In the genomic region with DNA sequence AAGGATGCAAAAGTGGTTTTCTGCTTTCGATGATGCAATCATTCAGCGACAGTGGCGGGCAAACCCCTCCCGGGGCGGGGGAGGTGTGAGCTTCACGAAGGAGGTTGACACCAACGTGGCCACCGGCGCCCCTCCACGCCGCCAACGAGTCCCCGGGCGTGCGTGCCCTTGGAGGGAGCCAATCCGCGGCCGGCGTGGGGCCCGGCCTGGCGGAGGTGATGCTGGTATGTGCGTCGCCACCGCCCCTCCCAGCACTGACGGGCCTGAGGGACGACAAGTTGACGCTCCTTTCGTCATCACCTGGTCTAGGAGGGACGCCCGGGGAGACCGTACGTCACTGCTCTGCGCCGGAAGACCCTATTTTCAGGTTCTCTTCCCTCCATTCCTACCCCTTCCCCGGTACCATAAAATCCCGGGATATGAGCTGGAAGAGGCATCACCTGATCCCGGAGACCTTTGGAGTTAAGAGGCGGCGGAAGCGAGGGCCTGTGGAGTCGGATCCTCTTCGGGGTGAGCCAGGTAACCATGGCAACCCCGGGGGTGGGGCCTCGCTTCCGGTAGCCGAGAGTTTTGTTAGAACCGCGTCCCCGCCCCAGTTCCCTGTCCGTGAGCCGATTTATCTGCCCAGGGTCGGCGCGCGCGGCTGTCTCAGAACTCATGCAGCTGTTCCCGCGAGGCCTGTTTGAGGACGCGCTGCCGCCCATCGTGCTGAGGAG, we compare ENCODE assay signal across 1 cellular context.
TF ChIP-seq lines count a peak whose summit lies in the region.

A gene (minus strand): TSS at position 146 of the 716 bp plus-strand sequence. CDS start 463 bp downstream, outside the sequence.

TF ChIP-seq in H1, 55 proteins besides CTCF, POLR2A, EP300 and RAD21:
- TF ChIP-seq ZNF274 (IDR thresholded peaks at IDR 0.05; ENCODE audit: borderline replicate concordance, extremely low read depth, low read length) (no peak), POU5F1 (IDR thresholded peaks at IDR 0.05; ENCODE audit: low read depth, low read length) (no peak), KDM1A (IDR thresholded peaks at IDR 0.05; ENCODE audit: borderline replicate concordance, low read length) (no peak), RNF2 (IDR thresholded peaks at IDR 0.05; ENCODE audit: borderline replicate concordance, low read depth, low read length, missing control alignments, poor library complexity, severe bottlenecking) (no peak), JUN (IDR thresholded peaks at IDR 0.05; ENCODE audit: low read depth, low read length) (no peak), CBX5 (IDR thresholded peaks at IDR 0.05; ENCODE audit: low read depth, low read length) (no peak), JUND (IDR thresholded peaks at IDR 0.05; ENCODE audit: low read length) (no peak), SP2 (IDR thresholded peaks at IDR 0.05; ENCODE audit: low read length) (no peak), BCL11A (IDR thresholded peaks at IDR 0.05; ENCODE audit: low read depth in 2 of 2, low read length in 2 of 2) (no peak), HDAC6 (IDR thresholded peaks at IDR 0.05; ENCODE audit: low read depth, low read length) (no peak), TBP (IDR thresholded peaks at IDR 0.05; ENCODE audit: low read depth, low read length) (peak; percentile 57), CEBPB (IDR thresholded peaks at IDR 0.05; ENCODE audit: low read depth, low read length) (peak; percentile 95), TAF1 (IDR thresholded peaks at IDR 0.05; ENCODE audit: low read depth, low read length) (peak; percentile 44; the same call in 1 of the 2 replicates), HDAC2 (IDR thresholded peaks at IDR 0.05; ENCODE audit: borderline replicate concordance in 1 of 2, low read depth in 2 of 2, low read length in 2 of 2) (peak; percentile 60 to 85; a peak in 2 of 4 replicates), ASH2L (IDR thresholded peaks at IDR 0.05; ENCODE audit: low read length) (peak; percentile 100), TAF7 (optimal IDR thresholded peaks at IDR 0.05; ENCODE audit: borderline replicate concordance, low read depth, low read length) (peak; percentile 63), RXRA (IDR thresholded peaks at IDR 0.05; ENCODE audit: insufficient read depth, low read depth, low read length) (no peak), GTF2F1 (IDR thresholded peaks at IDR 0.05; ENCODE audit: borderline replicate concordance, low read depth, low read length) (peak; percentile 41; the same call in 1 of the 2 replicates), RBBP5 (IDR thresholded peaks at IDR 0.05; ENCODE audit: borderline replicate concordance, low read depth, low read length) (peak; percentile 100), SUZ12 (IDR thresholded peaks at IDR 0.05; ENCODE audit: low read length) (no peak), CHD2 (IDR thresholded peaks at IDR 0.05; ENCODE audit: low read length) (peak; percentile 25; the same call in 1 of the 2 replicates), POLR2AphosphoS5 (IDR thresholded peaks at IDR 0.05; ENCODE audit: low read depth, low read length) (peak; percentile 68; the same call in 1 of the 2 replicates), NANOG (IDR thresholded peaks at IDR 0.05; ENCODE audit: insufficient read depth, low read depth, low read length, poor library complexity, severe bottlenecking) (no peak), TCF12 (IDR thresholded peaks at IDR 0.05; ENCODE audit: low read depth, low read length) (no peak), SIRT6 (IDR thresholded peaks at IDR 0.05; ENCODE audit: low read length) (no peak), SAP30 (IDR thresholded peaks at IDR 0.05; ENCODE audit: insufficient read depth, insufficient replicate concordance, low read length) (peak; percentile 60), GABPA (IDR thresholded peaks at IDR 0.05; ENCODE audit: borderline replicate concordance, insufficient read depth, low read length) (peak; percentile 81), CREB1 (IDR thresholded peaks at IDR 0.05) (peak; percentile 96), SIX5 (IDR thresholded peaks at IDR 0.05; ENCODE audit: low read depth, low read length) (no peak), NRF1 (IDR thresholded peaks at IDR 0.05; ENCODE audit: low read depth, low read length) (no peak), PHF8 (conservative IDR thresholded peaks at IDR 0.05; ENCODE audit: low read depth, low read length) (peak; percentile 75), SRF (IDR thresholded peaks at IDR 0.05; ENCODE audit: low read depth, low read length) (peak; percentile 54), RFX5 (IDR thresholded peaks at IDR 0.05; ENCODE audit: borderline replicate concordance, low read depth, low read length) (no peak), KDM4A (IDR thresholded peaks at IDR 0.05; ENCODE audit: low read depth, low read length, severe bottlenecking) (peak; percentile 99), FOSL1 (IDR thresholded peaks at IDR 0.05; ENCODE audit: insufficient read depth, low read depth, low read length) (no peak), CBX8 (IDR thresholded peaks at IDR 0.05; ENCODE audit: borderline replicate concordance, low read depth, low read length) (no peak), SP4 (IDR thresholded peaks at IDR 0.05; ENCODE audit: low read length) (no peak), BACH1 (IDR thresholded peaks at IDR 0.05; ENCODE audit: low read length) (peak; percentile 77), SIN3A (conservative IDR thresholded peaks at IDR 0.05 in 1 of 2, IDR thresholded peaks at IDR 0.05 in 1 of 2; ENCODE audit: low read depth in 1 of 2, low read length in 2 of 2) (peak; percentile 80 to 86; a peak in 3 of 4 replicates), MAFK (IDR thresholded peaks at IDR 0.05; ENCODE audit: low read depth, low read length) (no peak), EGR1 (IDR thresholded peaks at IDR 0.05; ENCODE audit: borderline replicate concordance, low read depth, low read length) (peak; percentile 48; the same call in 1 of the 2 replicates), CTBP2 (IDR thresholded peaks at IDR 0.05; ENCODE audit: borderline replicate concordance, insufficient read depth, insufficient read length, low read length) (peak; percentile 24), YY1 (IDR thresholded peaks at IDR 0.05; ENCODE audit: low read depth, low read length) (peak; percentile 15; the same call in 1 of the 2 replicates), SP1 (IDR thresholded peaks at IDR 0.05; ENCODE audit: low read depth, low read length) (peak; percentile 6; the same call in 1 of the 2 replicates), CHD1 (IDR thresholded peaks at IDR 0.05; ENCODE audit: low read depth, low read length) (no peak), KDM5A (IDR thresholded peaks at IDR 0.05; ENCODE audit: low read length) (peak; percentile 79), EZH2 (IDR thresholded peaks at IDR 0.05; ENCODE audit: low read depth, low read length, severe bottlenecking) (no peak), BRCA1 (IDR thresholded peaks at IDR 0.05; ENCODE audit: low read depth, low read length) (peak; percentile 46; the same call in 1 of the 2 replicates), TEAD4 (IDR thresholded peaks at IDR 0.05; ENCODE audit: low read depth, low read length) (peak; percentile 84)
- TF ChIP-seq, protein P1, sequence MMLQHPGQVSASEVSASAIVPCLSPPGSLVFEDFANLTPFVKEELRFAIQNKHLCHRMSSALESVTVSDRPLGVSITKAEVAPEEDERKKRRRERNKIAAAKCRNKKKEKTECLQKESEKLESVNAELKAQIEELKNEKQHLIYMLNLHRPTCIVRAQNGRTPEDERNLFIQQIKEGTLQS (IDR thresholded peaks at IDR 0.05; ENCODE audit: insufficient read depth, low read depth, low read length), result peak; percentile 90
- TF ChIP-seq, protein P2, sequence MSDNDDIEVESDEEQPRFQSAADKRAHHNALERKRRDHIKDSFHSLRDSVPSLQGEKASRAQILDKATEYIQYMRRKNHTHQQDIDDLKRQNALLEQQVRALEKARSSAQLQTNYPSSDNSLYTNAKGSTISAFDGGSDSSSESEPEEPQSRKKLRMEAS (IDR thresholded peaks at IDR 0.05), result peak; percentile 66
- TF ChIP-seq, protein P3, sequence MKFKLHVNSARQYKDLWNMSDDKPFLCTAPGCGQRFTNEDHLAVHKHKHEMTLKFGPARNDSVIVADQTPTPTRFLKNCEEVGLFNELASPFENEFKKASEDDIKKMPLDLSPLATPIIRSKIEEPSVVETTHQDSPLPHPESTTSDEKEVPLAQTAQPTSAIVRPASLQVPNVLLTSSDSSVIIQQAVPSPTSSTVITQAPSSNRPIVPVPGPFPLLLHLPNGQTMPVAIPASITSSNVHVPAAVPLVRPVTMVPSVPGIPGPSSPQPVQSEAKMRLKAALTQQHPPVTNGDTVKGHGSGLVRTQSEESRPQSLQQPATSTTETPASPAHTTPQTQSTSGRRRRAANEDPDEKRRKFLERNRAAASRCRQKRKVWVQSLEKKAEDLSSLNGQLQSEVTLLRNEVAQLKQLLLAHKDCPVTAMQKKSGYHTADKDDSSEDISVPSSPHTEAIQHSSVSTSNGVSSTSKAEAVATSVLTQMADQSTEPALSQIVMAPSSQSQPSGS (IDR thresholded peaks at IDR 0.05; ENCODE audit: low read length), result peak; percentile 61; the same call in 1 of the 2 replicates
- TF ChIP-seq, protein P4, sequence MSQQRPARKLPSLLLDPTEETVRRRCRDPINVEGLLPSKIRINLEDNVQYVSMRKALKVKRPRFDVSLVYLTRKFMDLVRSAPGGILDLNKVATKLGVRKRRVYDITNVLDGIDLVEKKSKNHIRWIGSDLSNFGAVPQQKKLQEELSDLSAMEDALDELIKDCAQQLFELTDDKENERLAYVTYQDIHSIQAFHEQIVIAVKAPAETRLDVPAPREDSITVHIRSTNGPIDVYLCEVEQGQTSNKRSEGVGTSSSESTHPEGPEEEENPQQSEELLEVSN (IDR thresholded peaks at IDR 0.05), result peak; percentile 63
- TF ChIP-seq, protein P5, sequence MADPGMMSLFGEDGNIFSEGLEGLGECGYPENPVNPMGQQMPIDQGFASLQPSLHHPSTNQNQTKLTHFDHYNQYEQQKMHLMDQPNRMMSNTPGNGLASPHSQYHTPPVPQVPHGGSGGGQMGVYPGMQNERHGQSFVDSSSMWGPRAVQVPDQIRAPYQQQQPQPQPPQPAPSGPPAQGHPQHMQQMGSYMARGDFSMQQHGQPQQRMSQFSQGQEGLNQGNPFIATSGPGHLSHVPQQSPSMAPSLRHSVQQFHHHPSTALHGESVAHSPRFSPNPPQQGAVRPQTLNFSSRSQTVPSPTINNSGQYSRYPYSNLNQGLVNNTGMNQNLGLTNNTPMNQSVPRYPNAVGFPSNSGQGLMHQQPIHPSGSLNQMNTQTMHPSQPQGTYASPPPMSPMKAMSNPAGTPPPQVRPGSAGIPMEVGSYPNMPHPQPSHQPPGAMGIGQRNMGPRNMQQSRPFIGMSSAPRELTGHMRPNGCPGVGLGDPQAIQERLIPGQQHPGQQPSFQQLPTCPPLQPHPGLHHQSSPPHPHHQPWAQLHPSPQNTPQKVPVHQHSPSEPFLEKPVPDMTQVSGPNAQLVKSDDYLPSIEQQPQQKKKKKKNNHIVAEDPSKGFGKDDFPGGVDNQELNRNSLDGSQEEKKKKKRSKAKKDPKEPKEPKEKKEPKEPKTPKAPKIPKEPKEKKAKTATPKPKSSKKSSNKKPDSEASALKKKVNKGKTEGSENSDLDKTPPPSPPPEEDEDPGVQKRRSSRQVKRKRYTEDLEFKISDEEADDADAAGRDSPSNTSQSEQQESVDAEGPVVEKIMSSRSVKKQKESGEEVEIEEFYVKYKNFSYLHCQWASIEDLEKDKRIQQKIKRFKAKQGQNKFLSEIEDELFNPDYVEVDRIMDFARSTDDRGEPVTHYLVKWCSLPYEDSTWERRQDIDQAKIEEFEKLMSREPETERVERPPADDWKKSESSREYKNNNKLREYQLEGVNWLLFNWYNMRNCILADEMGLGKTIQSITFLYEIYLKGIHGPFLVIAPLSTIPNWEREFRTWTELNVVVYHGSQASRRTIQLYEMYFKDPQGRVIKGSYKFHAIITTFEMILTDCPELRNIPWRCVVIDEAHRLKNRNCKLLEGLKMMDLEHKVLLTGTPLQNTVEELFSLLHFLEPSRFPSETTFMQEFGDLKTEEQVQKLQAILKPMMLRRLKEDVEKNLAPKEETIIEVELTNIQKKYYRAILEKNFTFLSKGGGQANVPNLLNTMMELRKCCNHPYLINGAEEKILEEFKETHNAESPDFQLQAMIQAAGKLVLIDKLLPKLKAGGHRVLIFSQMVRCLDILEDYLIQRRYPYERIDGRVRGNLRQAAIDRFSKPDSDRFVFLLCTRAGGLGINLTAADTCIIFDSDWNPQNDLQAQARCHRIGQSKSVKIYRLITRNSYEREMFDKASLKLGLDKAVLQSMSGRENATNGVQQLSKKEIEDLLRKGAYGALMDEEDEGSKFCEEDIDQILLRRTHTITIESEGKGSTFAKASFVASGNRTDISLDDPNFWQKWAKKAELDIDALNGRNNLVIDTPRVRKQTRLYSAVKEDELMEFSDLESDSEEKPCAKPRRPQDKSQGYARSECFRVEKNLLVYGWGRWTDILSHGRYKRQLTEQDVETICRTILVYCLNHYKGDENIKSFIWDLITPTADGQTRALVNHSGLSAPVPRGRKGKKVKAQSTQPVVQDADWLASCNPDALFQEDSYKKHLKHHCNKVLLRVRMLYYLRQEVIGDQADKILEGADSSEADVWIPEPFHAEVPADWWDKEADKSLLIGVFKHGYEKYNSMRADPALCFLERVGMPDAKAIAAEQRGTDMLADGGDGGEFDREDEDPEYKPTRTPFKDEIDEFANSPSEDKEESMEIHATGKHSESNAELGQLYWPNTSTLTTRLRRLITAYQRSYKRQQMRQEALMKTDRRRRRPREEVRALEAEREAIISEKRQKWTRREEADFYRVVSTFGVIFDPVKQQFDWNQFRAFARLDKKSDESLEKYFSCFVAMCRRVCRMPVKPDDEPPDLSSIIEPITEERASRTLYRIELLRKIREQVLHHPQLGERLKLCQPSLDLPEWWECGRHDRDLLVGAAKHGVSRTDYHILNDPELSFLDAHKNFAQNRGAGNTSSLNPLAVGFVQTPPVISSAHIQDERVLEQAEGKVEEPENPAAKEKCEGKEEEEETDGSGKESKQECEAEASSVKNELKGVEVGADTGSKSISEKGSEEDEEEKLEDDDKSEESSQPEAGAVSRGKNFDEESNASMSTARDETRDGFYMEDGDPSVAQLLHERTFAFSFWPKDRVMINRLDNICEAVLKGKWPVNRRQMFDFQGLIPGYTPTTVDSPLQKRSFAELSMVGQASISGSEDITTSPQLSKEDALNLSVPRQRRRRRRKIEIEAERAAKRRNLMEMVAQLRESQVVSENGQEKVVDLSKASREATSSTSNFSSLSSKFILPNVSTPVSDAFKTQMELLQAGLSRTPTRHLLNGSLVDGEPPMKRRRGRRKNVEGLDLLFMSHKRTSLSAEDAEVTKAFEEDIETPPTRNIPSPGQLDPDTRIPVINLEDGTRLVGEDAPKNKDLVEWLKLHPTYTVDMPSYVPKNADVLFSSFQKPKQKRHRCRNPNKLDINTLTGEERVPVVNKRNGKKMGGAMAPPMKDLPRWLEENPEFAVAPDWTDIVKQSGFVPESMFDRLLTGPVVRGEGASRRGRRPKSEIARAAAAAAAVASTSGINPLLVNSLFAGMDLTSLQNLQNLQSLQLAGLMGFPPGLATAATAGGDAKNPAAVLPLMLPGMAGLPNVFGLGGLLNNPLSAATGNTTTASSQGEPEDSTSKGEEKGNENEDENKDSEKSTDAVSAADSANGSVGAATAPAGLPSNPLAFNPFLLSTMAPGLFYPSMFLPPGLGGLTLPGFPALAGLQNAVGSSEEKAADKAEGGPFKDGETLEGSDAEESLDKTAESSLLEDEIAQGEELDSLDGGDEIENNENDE (IDR thresholded peaks at IDR 0.05; ENCODE audit: insufficient replicate concordance, low read length), result no peak
- TF ChIP-seq, protein P6, sequence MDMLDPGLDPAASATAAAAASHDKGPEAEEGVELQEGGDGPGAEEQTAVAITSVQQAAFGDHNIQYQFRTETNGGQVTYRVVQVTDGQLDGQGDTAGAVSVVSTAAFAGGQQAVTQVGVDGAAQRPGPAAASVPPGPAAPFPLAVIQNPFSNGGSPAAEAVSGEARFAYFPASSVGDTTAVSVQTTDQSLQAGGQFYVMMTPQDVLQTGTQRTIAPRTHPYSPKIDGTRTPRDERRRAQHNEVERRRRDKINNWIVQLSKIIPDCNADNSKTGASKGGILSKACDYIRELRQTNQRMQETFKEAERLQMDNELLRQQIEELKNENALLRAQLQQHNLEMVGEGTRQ (IDR thresholded peaks at IDR 0.05; ENCODE audit: low read length), result peak; percentile 52
